29 cellular contexts compared by ENCODE assay signal in the genomic region with DNA sequence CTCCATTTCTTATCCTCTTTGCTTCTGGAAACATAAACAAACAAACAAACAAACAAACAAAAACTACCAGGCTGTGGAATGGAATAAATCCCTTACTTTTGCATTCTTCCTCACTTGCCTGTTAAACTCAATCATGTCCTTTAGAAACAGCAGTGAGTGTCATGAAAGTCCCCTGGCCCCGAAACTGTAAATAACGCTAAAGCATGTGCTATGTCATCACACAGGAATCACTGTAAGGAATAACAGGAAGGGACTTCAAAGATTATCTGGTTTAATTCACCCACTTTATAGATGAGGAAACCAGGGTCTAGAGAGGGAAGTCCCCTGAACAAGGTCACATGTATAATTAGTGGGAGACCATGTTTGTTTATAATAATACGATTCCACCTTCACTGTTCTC.
"Had no signal": no experiment of that assay in that cellular context is flagged by ENCODE, and none has a peak within 500 bp of the region (broad histone marks: within the 10 kb centered on the region; RNA-seq: fewer than 3 reads in every experiment).

No MANE protein-coding gene starts in this region.

- H3K9me3 ChIP-seq: adrenal gland, Peyer's patch had no signal

- FAIRE-seq: bronchial epithelial cell had no signal

- H3K4me2 ChIP-seq: KMS-11 had no signal

- DNase-seq: activated B cell treated with CpG ODN at 0.5 μM for 24 hours; activated CD4-positive, alpha-beta memory T cell treated with anti-CD3 and anti-CD28 coated beads for 36 hours; activated CD4-positive, alpha-beta T cell treated with anti-CD3 and anti-CD28 coated beads for 4 hours; activated CD4-positive, alpha-beta T cell treated with anti-CD3 and anti-CD28 coated beads, Interleukin-2, amount 50 U/mL, for 1 hour; activated CD4-positive, CD25-positive, alpha-beta regulatory T cell treated with anti-CD3 and anti-CD28 coated beads, Interleukin-2, amount 50 U/mL, for 72 hours; activated CD8-positive, alpha-beta memory T cell treated with anti-CD3 and anti-CD28 coated beads, Interleukin-2, amount 50 U/mL, for 4 hours; activated gamma-delta T cell treated with Interleukin-2 at 50 U/mL for 16 hours; activated naive CD4-positive, alpha-beta T cell treated with anti-CD3 and anti-CD28 coated beads for 36 hours; activated T-cell treated with anti-CD3 and anti-CD28 coated beads for 4 hours; activated T-cell treated with anti-CD3 and anti-CD28 coated beads, Interleukin-2, amount 50 U/mL, for 4 hours; adrenal gland; anterior cingulate cortex; NCI-H1417; NCI-H146; NCI-H187; NCI-H2029 treated with DMSO at 0.1 percent for 48 hours; NCI-H2107; NCI-H2171; NK-92 treated with Interleukin-12 subunit alpha and Interleukin-12 subunit beta, amount 100 ng/mL, for 24 hours; PC-3; Peyer's patch; SIG-M5; T-helper 1 cell; T-helper 2 cell; T-helper 9 cell had no signal

- H3K36me3 ChIP-seq: adrenal gland, Peyer's patch had no signal

- H3K27me3 ChIP-seq: adrenal gland, Peyer's patch had no signal

- H3K9ac ChIP-seq: KMS-11 had no signal

- H3K4me3 ChIP-seq: adrenal gland, Peyer's patch had no signal

- H3K4me1 ChIP-seq: Peyer's patch had no signal

- H3K27ac ChIP-seq: adrenal gland, KMS-11, Peyer's patch, RWPE1, VCaP had no signal
